Comparison of ENCODE assay signal across 1 cellular context in genomic region chr13:74251778-74252519, GRCh38.
TF ChIP-seq lines count a peak whose summit lies in the region.

No MANE protein-coding gene starts in this region.

TF ChIP-seq in WTC11, 78 proteins besides CTCF, POLR2A, EP300 and RAD21 (continued from another document):
- no peak for TF ChIP-seq ARID4B (CRISPR knock-in tag; IDR thresholded peaks at IDR 0.05; ENCODE audit: borderline replicate concordance)
